3 cellular contexts compared by ENCODE assay signal in the genomic region with DNA sequence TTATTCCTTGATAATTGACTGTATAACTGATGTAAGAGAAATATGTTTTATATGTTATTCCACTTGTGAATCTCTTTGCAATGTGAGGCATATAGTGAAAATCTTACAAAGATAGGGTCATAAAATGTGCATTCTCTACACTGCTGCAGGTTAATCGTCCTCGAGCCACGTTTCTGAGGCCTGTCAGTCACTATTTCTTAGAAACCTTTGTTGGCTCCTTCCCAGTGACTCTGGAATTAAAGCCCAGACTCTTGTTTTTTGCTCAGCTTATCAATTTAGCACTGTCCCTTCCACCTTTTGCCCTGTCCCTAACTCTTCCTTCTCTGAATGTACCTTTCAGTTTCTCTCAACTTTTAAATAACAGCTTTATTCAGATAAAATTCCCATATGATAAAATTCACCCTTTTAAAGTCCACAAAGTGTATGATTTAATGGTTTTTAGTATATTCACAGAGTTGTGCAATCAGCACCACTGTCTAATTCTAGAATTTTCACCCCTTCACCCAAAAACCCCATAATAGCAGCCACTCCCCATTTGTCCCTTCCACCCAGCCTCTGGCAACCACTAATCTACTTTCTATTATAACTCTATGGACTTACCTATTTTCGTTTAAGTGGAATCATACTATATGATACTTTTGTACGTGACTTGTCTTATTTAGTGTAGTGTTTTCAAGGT.
TF ChIP-seq lines count a peak whose summit lies in the region.

No MANE protein-coding gene starts in this region.

TF ChIP-seq in SK-N-SH, 30 proteins besides CTCF, POLR2A, EP300 and RAD21 (continued from another document):
- TF ChIP-seq CHD2 (IDR thresholded peaks at IDR 0.05; ENCODE audit: low read length, partially characterized antibody), result no peak
- no peak for TF ChIP-seq ELF1 (IDR thresholded peaks at IDR 0.05)

TF ChIP-seq in SK-N-SH treated with all-trans-retinoic acid at 6 μM for 48 hours, 23 proteins besides CTCF, POLR2A, EP300 and RAD21 (continued from another document):
- TF ChIP-seq ZFP3 (CRISPR knock-in tag; IDR thresholded peaks at IDR 0.05) (no peak), CSRNP3 (CRISPR knock-in tag; IDR thresholded peaks at IDR 0.05) (no peak)
- TF ChIP-seq, protein P1, sequence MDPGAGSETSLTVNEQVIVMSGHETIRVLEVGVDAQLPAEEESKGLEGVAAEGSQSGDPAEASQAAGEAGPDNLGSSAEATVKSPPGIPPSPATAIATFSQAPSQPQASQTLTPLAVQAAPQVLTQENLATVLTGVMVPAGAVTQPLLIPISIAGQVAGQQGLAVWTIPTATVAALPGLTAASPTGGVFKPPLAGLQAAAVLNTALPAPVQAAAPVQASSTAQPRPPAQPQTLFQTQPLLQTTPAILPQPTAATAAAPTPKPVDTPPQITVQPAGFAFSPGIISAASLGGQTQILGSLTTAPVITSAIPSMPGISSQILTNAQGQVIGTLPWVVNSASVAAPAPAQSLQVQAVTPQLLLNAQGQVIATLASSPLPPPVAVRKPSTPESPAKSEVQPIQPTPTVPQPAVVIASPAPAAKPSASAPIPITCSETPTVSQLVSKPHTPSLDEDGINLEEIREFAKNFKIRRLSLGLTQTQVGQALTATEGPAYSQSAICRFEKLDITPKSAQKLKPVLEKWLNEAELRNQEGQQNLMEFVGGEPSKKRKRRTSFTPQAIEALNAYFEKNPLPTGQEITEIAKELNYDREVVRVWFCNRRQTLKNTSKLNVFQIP (CRISPR knock-in tag; IDR thresholded peaks at IDR 0.05; ENCODE audit: borderline replicate concordance, low read depth), result no peak

TF ChIP-seq in K562, 482 proteins besides CTCF, POLR2A, EP300 and RAD21 (continued from another document):
- no peak for TF ChIP-seq CEBPG (CRISPR knock-in tag; IDR thresholded peaks at IDR 0.05)
- peak in 1 of 2 experiments; percentile 54; a peak in 2 of 4 replicates for TF ChIP-seq CEBPG (tag; conservative IDR thresholded peaks at IDR 0.05 in 1 of 2, IDR thresholded peaks at IDR 0.05 in 1 of 2)
- TF ChIP-seq, protein P2, sequence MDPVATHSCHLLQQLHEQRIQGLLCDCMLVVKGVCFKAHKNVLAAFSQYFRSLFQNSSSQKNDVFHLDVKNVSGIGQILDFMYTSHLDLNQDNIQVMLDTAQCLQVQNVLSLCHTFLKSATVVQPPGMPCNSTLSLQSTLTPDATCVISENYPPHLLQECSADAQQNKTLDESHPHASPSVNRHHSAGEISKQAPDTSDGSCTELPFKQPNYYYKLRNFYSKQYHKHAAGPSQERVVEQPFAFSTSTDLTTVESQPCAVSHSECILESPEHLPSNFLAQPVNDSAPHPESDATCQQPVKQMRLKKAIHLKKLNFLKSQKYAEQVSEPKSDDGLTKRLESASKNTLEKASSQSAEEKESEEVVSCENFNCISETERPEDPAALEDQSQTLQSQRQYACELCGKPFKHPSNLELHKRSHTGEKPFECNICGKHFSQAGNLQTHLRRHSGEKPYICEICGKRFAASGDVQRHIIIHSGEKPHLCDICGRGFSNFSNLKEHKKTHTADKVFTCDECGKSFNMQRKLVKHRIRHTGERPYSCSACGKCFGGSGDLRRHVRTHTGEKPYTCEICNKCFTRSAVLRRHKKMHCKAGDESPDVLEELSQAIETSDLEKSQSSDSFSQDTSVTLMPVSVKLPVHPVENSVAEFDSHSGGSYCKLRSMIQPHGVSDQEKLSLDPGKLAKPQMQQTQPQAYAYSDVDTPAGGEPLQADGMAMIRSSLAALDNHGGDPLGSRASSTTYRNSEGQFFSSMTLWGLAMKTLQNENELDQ (CRISPR knock-in tag; IDR thresholded peaks at IDR 0.05; ENCODE audit: borderline replicate concordance), result no peak
- no peak for TF ChIP-seq ZNF780A (CRISPR knock-in tag; IDR thresholded peaks at IDR 0.05)
- TF ChIP-seq CSDE1 (IDR thresholded peaks at IDR 0.05), result no peak
- TF ChIP-seq EHMT2 (IDR thresholded peaks at IDR 0.05), result no peak
- peak; percentile 70 for TF ChIP-seq NFIC (IDR thresholded peaks at IDR 0.05)
- TF ChIP-seq CREB5 (CRISPR knock-in tag; IDR thresholded peaks at IDR 0.05), result no peak
- TF ChIP-seq DDX20 (tag; IDR thresholded peaks at IDR 0.05; ENCODE audit: low read depth), result no peak
- TF ChIP-seq, protein P3, sequence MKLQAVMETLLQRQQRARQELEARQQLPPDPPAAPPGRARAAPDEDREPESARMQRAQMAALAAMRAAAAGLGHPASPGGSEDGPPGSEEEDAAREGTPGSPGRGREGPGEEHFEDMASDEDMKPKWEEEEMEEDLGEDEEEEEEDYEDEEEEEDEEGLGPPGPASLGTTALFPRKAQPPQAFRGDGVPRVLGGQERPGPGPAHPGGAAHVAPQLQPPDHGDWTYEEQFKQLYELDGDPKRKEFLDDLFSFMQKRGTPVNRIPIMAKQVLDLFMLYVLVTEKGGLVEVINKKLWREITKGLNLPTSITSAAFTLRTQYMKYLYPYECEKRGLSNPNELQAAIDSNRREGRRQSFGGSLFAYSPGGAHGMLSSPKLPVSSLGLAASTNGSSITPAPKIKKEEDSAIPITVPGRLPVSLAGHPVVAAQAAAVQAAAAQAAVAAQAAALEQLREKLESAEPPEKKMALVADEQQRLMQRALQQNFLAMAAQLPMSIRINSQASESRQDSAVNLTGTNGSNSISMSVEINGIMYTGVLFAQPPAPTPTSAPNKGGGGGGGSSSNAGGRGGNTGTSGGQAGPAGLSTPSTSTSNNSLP (IDR thresholded peaks at IDR 0.05; ENCODE audit: borderline replicate concordance, low read depth, low read length), result no peak; the same call in 1 of the 2 replicates
- peak in 1 of 2 experiments; percentile 58; a peak in 2 of 4 replicates for TF ChIP-seq MNT (conservative IDR thresholded peaks at IDR 0.05)
- no peak for TF ChIP-seq SP1 (CRISPR knock-in tag; IDR thresholded peaks at IDR 0.05)
- TF ChIP-seq ZNF24 (IDR thresholded peaks at IDR 0.05), result no peak
- no peak for TF ChIP-seq ZNF764 (CRISPR knock-in tag; IDR thresholded peaks at IDR 0.05; ENCODE audit: low read depth)
- TF ChIP-seq SFPQ (IDR thresholded peaks at IDR 0.05; ENCODE audit: low read depth, low read length), result no peak
- no peak for TF ChIP-seq PRPF4 (IDR thresholded peaks at IDR 0.05; ENCODE audit: insufficient read depth, low read depth, low read length, poor library complexity, severe bottlenecking)
- TF ChIP-seq ARID1B (IDR thresholded peaks at IDR 0.05), result 0 out of 2 replicates have a peak, but pooled peaks have one; percentile 12
- TF ChIP-seq, protein P4, sequence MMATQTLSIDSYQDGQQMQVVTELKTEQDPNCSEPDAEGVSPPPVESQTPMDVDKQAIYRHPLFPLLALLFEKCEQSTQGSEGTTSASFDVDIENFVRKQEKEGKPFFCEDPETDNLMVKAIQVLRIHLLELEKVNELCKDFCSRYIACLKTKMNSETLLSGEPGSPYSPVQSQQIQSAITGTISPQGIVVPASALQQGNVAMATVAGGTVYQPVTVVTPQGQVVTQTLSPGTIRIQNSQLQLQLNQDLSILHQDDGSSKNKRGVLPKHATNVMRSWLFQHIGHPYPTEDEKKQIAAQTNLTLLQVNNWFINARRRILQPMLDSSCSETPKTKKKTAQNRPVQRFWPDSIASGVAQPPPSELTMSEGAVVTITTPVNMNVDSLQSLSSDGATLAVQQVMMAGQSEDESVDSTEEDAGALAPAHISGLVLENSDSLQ (IDR thresholded peaks at IDR 0.05), result peak; percentile 95
- no peak for TF ChIP-seq TEAD2 (tag; IDR thresholded peaks at IDR 0.05)
- TF ChIP-seq TARDBP (IDR thresholded peaks at IDR 0.05), result no peak
- no peak for TF ChIP-seq ERF (CRISPR knock-in tag; IDR thresholded peaks at IDR 0.05)
- TF ChIP-seq MBD1 (CRISPR knock-in tag; IDR thresholded peaks at IDR 0.05), result no peak
- peak; percentile 84 for TF ChIP-seq CEBPB (tag; IDR thresholded peaks at IDR 0.05)
- peak; percentile 23 for TF ChIP-seq MEIS2 (IDR thresholded peaks at IDR 0.05; ENCODE audit: partially characterized antibody)
